ENCODE assay signal across 8 cellular contexts in genomic region chr5:133052317-133053175, GRCh38. TPM values are rescaled to one million over a fixed set of nuclear protein-coding genes. Genes with fewer than 3 reads are reported as not detected.
DNase-seq lines count a peak whose midpoint lies in the region; ATAC-seq and TF ChIP-seq lines count a peak whose summit lies in the region.

No MANE protein-coding gene starts in this region.

- H3K36me3 Mint-ChIP-seq in T-cell = no peaks in the 10 kb centered on the region

- H3K27me3 Mint-ChIP-seq in T-cell = no peaks in the 10 kb centered on the region

- peak overlapping the region; percentile 98 to 100 for H3K27ac Mint-ChIP-seq in T-cell

- H3K9me3 Mint-ChIP-seq in T-cell = no peaks in the 10 kb centered on the region

- no peak for TF ChIP-seq CTCF in retinal pigment epithelial cell (conservative IDR thresholded peaks at IDR 0.05; ENCODE audit: low read depth, low read length)

- peaks cover 64 to 70% (median 69%) of the 10 kb centered on the region in 3 donors for H3K4me1 Mint-ChIP-seq in T-cell

- POLR2A ChIA-PET in T-cell (lab: Charles Lee) = interaction anchor here (0.6 to 1.4 kb wide), 9 partner anchors 17 to 1229 kb away, joined by 3 to 7 read pairs (median 4); partner anchors contain the start of genes AFF4 (in 1 of the 2) and PPP2CA (in 1 of the 2)

- peak overlapping the region; percentile 99 for H3K27ac ChIP-seq in angular gyrus (ENCODE audit: low read depth, low read length)

- H3K4me3 ChIP-seq in retinal pigment epithelial cell (ENCODE audit: low read length) = peak overlapping the region; percentile 97

- ATAC-seq in GM19467 (IDR thresholded peaks at IDR 0.05; ENCODE audit: unreplicated experiment) (peak; percentile 28), T-cell (replicated peaks in 1 of 4) (peak in 2 of 4 experiments; percentile 32 to 35)

- H3K4me3 Mint-ChIP-seq in T-cell = peak overlapping the region; percentile 95 to 97 (median 96)

- DNase-seq in DMS114 treated with DMSO at 0.1 percent for 48 hours (lab: John Stamatoyannopoulos, UW; ENCODE audit: unreplicated experiment) (peak; percentile 59), HS-27A (ENCODE audit: low read depth) (peak; percentile 23), T-cell (peak in 27 of 34 experiments; percentile 3 to 47 (median 19)), hepatic stellate cell (ENCODE audit: low spot score) (peak; percentile 70), retinal pigment epithelial cell (ENCODE audit: low read depth) (no peak), NCI-H1105 treated with DMSO at 0.1 percent for 48 hours (lab: John Stamatoyannopoulos, UW) (no peak)

- CTCF ChIA-PET in T-cell (lab: Charles Lee) = interaction anchor here in 1 of 2 donors (0.7 kb wide), 1 partner anchor 1398 kb away, joined by 3 read pairs; no protein-coding TSS in a partner anchor

RNA-seq across cellular contexts. Expression of gene HSPA4, which starts 0.7 kb away (rescaled TPM):
- total RNA-seq in T-cell = 10 to 100 TPM; 47.0 to 55.3 (median 48.1) TPM

RNA-seq across cellular contexts. Expression of gene ZCCHC10, which starts 26.2 kb away (rescaled TPM):
- 10 to 100 TPM; 15.6 to 19.5 (median 16.3) TPM for total RNA-seq in T-cell

Comparison
In these comparisons a context has a peak if more than half of its experiments do, and no peak if none do; other contexts are left out.
1. DNase-seq: peak in DMS114 treated with DMSO at 0.1 percent for 48 hours (single experiment), HS-27A (single experiment), T-cell (27 of 34) and hepatic stellate cell (single experiment); none in retinal pigment epithelial cell (single experiment) and NCI-H1105 treated with DMSO at 0.1 percent for 48 hours (single experiment).